9 cellular contexts compared by ENCODE assay signal in the genomic region with DNA sequence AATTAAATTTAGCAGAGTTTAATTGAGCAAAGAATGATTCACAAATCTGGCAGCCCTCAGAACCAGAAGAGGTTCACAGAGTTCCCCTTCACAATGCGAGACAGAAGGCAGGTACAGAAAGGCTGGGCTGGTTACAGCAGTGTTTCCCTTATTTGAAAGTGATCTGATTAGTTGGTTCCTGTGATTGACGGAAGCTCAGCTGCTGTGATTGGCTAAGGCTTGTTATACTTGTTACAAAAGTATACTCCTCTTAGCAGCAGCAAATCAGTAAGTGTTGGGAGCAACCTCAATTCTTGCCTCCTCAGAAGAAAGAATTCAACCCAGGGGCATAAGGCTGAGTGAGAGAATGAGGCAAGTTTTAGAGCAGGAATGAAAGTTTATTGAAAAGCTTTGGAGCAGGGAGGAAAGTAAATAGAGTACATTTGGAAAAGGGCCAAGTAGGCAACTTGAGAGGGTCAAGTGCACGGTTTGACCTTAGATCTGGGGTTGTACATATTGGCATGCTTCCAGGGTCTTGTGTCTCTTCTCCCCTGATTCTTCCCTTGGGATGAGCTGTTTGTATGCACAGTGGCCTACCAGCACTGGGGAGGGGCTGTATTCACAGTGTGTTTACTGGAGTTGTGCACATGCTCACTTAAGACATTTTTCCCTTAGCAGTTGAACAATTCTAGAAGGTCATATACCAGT.
DNase-seq lines count a peak whose midpoint lies in the region; ATAC-seq, FAIRE-seq and TF ChIP-seq lines count a peak whose summit lies in the region.
"Had no signal": no experiment of that assay in that cellular context is flagged by ENCODE, and none has a peak within 500 bp of the region (broad histone marks: within the 10 kb centered on the region; RNA-seq: fewer than 3 reads in every experiment).

No MANE protein-coding gene starts in this region.

- H3K4me1 ChIP-seq in SK-N-SH (ENCODE audit: control insufficient read depth in 1 of 2, insufficient read depth in 2 of 2, low read depth in 1 of 2, low read length in 1 of 2) = peaks cover 0 to 30% of the 10 kb centered on the region in 2 experiments; a peak in 2 of 4 replicates
- peaks cover 4 to 40% (median 30%) of the 10 kb centered on the region in 12 donors for H3K4me1 ChIP-seq in heart left ventricle

- H3K4me2 ChIP-seq in SK-N-SH = no peak overlapping the region

- no peaks in the 10 kb centered on the region; the same call in 1 of the 2 replicates for H3K9me2 ChIP-seq in SK-N-SH

- H3K9me3 ChIP-seq in SK-N-SH = no peaks in the 10 kb centered on the region
- H3K9me3 ChIP-seq in heart left ventricle = no peaks in the 10 kb centered on the region

- WGBS in SK-N-SH (ENCODE audit: low lambda C conversion rate) = 52% methylated on average over 3 of the region's 3 CpGs
- 35 to 41% (median 37%) methylated on average over 3 of the region's 3 CpGs for WGBS in heart left ventricle, 4 donors

- FAIRE-seq in GM12892 (lab: Jason Lieb, UNC) = no peak

- H4K20me1 ChIP-seq in SK-N-SH (ENCODE audit: insufficient read depth) = no peaks in the 10 kb centered on the region

- H3K27ac ChIP-seq in SK-N-SH (ENCODE audit: low read depth in 2 of 2, low read length in 1 of 2) = peak overlapping the region in 1 of 2 experiments; percentile 64; a peak in 2 of 4 replicates
- H3K27ac ChIP-seq in heart left ventricle = peak overlapping the region in 8 of 12 donors; percentile 17 to 58 (median 36)

- no peaks in the 10 kb centered on the region for H3K27me3 ChIP-seq in SK-N-SH (ENCODE audit: insufficient read depth)
- no peaks in the 10 kb centered on the region for H3K27me3 ChIP-seq in heart left ventricle

- TF ChIP-seq POLR2A in heart left ventricle (IDR thresholded peaks at IDR 0.05) (no peak), GM12892 (IDR thresholded peaks at IDR 0.05; ENCODE audit: low read depth, low read length) (no peak)

- H3F3A ChIP-seq in SK-N-SH (replicated peaks; ENCODE audit: insufficient read depth) = no peaks in the 10 kb centered on the region

- TF ChIP-seq CTCF in SK-N-SH (IDR thresholded peaks at IDR 0.05) (no peak), heart left ventricle (IDR thresholded peaks at IDR 0.05) (no peak)

- H3K9ac ChIP-seq in SK-N-SH = no peak overlapping the region

- POLR2A ChIA-PET in SK-N-SH (lab: Yijun Ruan, JAX) = no interaction called here

- H3K36me3 ChIP-seq in SK-N-SH (replicated peaks in 1 of 2; ENCODE audit: control insufficient read depth in 1 of 2, insufficient read depth in 2 of 2, low read length in 1 of 2) = no peaks in the 10 kb centered on the region
- no peaks in the 10 kb centered on the region for H3K36me3 ChIP-seq in heart left ventricle

- TF ChIP-seq EP300 in SK-N-SH (IDR thresholded peaks at IDR 0.05; ENCODE audit: borderline replicate concordance in 1 of 2, low read depth in 1 of 2, low read length in 1 of 2) = no peak

- DNase-seq in LHCN-M2 (ENCODE audit: low read depth) (peak; percentile 21), SK-N-SH (no peak), heart left ventricle (no peak), retina (peak; percentile 34), GM19240 (ENCODE audit: insufficient read length, low spot score) (no peak), GM12892 (ENCODE audit: insufficient read length) (no peak), CD1c-positive myeloid dendritic cell (ENCODE audit: extremely low spot score) (no peak)
- DNase-seq: stimulated activated CD4-positive, alpha-beta T cell treated with anti-CD3 and anti-CD28 coated beads, Interleukin-12 subunit alpha, Interleukin-12 subunit beta, amount 100 ng/mL, for 4 hours had no signal

- H3K79me2 ChIP-seq in SK-N-SH (ENCODE audit: insufficient read depth) = no peaks in the 10 kb centered on the region

- TF ChIP-seq RAD21 in SK-N-SH (IDR thresholded peaks at IDR 0.05; ENCODE audit: low read length) = no peak

- no peak overlapping the region for H2AFZ ChIP-seq in SK-N-SH (ENCODE audit: low read depth)

- ATAC-seq in heart left ventricle (peak; percentile 80 to 92 (median 84)), HG02759 (IDR thresholded peaks at IDR 0.05; ENCODE audit: unreplicated experiment) (no peak)

- intact Hi-C loops in heart left ventricle (cut with DNase I) = loop anchor here in 1 of 10 donors (2.0 kb wide), 1 partner anchor 39 kb away; no protein-coding TSS in a partner anchor

- CTCF ChIA-PET in SK-N-SH (lab: Yijun Ruan, JAX) = interaction anchor here (1.0 to 1.1 kb wide), 3 partner anchors 9 to 395 kb away, joined by 3 to 4 read pairs (median 3); no protein-coding TSS in a partner anchor

- H3K4me3 ChIP-seq in SK-N-SH (ENCODE audit: low read depth in 2 of 2, low read length in 1 of 2) (no peak overlapping the region; a peak in 1 of 4 replicates), heart left ventricle (no peak overlapping the region)

TF ChIP-seq in SK-N-SH, 30 proteins besides CTCF, POLR2A, EP300 and RAD21:
- TF ChIP-seq SIN3A (IDR thresholded peaks at IDR 0.05; ENCODE audit: borderline replicate concordance, low read depth, low read length) (no peak), TEAD4 (IDR thresholded peaks at IDR 0.05; ENCODE audit: borderline replicate concordance, insufficient read depth) (no peak), FOXJ3 (CRISPR knock-in tag; IDR thresholded peaks at IDR 0.05) (no peak), MEF2A (IDR thresholded peaks at IDR 0.05; ENCODE audit: borderline replicate concordance, low read depth) (no peak), RCOR1 (IDR thresholded peaks at IDR 0.05; ENCODE audit: low read length) (no peak), RXRA (IDR thresholded peaks at IDR 0.05; ENCODE audit: borderline replicate concordance, low read depth) (no peak), NFIC (IDR thresholded peaks at IDR 0.05; ENCODE audit: borderline replicate concordance) (no peak), RFX5 (IDR thresholded peaks at IDR 0.05; ENCODE audit: low read length) (peak; percentile 32; the same call in 1 of the 2 replicates), NRF1 (IDR thresholded peaks at IDR 0.05; ENCODE audit: low read depth, low read length) (no peak), GATA2 (CRISPR knock-in tag; IDR thresholded peaks at IDR 0.05) (no peak)
- TF ChIP-seq, protein P1, sequence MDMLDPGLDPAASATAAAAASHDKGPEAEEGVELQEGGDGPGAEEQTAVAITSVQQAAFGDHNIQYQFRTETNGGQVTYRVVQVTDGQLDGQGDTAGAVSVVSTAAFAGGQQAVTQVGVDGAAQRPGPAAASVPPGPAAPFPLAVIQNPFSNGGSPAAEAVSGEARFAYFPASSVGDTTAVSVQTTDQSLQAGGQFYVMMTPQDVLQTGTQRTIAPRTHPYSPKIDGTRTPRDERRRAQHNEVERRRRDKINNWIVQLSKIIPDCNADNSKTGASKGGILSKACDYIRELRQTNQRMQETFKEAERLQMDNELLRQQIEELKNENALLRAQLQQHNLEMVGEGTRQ (IDR thresholded peaks at IDR 0.05; ENCODE audit: borderline replicate concordance, low read depth, low read length) = no peak
- TF ChIP-seq, protein P2, sequence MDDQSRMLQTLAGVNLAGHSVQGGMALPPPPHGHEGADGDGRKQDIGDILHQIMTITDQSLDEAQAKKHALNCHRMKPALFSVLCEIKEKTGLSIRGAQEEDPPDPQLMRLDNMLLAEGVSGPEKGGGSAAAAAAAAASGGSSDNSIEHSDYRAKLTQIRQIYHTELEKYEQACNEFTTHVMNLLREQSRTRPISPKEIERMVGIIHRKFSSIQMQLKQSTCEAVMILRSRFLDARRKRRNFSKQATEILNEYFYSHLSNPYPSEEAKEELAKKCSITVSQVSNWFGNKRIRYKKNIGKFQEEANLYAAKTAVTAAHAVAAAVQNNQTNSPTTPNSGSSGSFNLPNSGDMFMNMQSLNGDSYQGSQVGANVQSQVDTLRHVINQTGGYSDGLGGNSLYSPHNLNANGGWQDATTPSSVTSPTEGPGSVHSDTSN (IDR thresholded peaks at IDR 0.05) = peak; percentile 37; the same call in 1 of the 2 replicates
TF ChIP-seq in SK-N-SH: peak in this region for 2.

Comparison
In these comparisons a context has a peak if more than half of its experiments do, and no peak if none do; other contexts are left out.
1. DNase-seq: peak in LHCN-M2 (single experiment) and retina (single experiment); none in SK-N-SH (single experiment), heart left ventricle (0 of 5), GM19240 (single experiment), GM12892 (single experiment) and CD1c-positive myeloid dendritic cell (single experiment).